16 cellular contexts compared by ENCODE assay signal in the genomic region with DNA sequence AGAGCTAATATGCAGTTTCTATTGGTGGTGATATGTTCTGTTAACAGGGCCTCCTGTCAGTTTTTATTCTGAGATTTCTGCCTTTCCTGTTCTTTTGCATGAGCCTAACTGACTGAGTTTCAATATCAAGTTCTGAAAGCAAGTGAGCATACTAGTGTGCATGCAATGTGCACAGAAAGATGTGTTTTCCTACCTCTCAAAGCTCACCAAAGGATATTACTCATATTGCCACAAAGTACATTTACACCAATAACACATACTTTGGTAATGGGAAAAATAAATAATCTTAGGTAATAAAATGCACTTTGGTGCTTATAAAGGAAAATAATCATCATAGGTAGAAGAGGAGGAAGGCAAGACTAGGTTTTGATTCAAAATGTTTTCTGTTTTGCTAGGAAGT.
DNase-seq lines count a peak whose midpoint lies in the region; ATAC-seq, FAIRE-seq and TF ChIP-seq lines count a peak whose summit lies in the region.
"Had no signal": no experiment of that assay in that cellular context is flagged by ENCODE, and none has a peak within 500 bp of the region (broad histone marks: within the 10 kb centered on the region; RNA-seq: fewer than 3 reads in every experiment).

No MANE protein-coding gene starts in this region.

- no peak for TF ChIP-seq POLR2A in GM12892 (IDR thresholded peaks at IDR 0.05; ENCODE audit: low read depth, low read length)

- ATAC-seq in GM19372 (IDR thresholded peaks at IDR 0.05; ENCODE audit: low read depth, unreplicated experiment) (peak; percentile 61), HG02623 (IDR thresholded peaks at IDR 0.05; ENCODE audit: unreplicated experiment) (peak; percentile 67), HG03457 (IDR thresholded peaks at IDR 0.05; ENCODE audit: unreplicated experiment) (no peak)

- DNase-seq in GM12892 (ENCODE audit: insufficient read length) (no peak), HT1080 (ENCODE audit: low read depth) (peak; percentile 60), hypothalamus (lab: John Stamatoyannopoulos, UW) (no peak), OCI-M2 (lab: John Stamatoyannopoulos, UW; ENCODE audit: unreplicated experiment) (no peak), NCI-H748 treated with DMSO at 0.1 percent for 48 hours (lab: John Stamatoyannopoulos, UW) (no peak)
- DNase-seq: activated CD4-positive, alpha-beta T cell treated with anti-CD3 and anti-CD28 coated beads, Interleukin-2, amount 50 U/mL, for 4 hours; DMS 273 treated with DMSO at 0.1 percent for 48 hours; foreskin melanocyte; islet precursor cell; NCI-H1048; stimulated activated CD4-positive, alpha-beta T cell treated with anti-CD3 and anti-CD28 coated beads, Interleukin-2, amount 100 ng/mL, for 24 hours; T-helper 2 cell had no signal

- peak; percentile 81 for FAIRE-seq in GM12892 (lab: Jason Lieb, UNC)
- FAIRE-seq: HTR-8/SVneo had no signal
